In genomic region chr16:2775765-2776499, GRCh38 we compare ENCODE assay signal across 9 cellular contexts. TPM values are rescaled to one million over a fixed set of nuclear protein-coding genes. Genes with fewer than 3 reads are reported as not detected.
DNase-seq lines count a peak whose midpoint lies in the region; TF ChIP-seq lines count a peak whose summit lies in the region.
"Had no signal": no experiment of that assay in that cellular context is flagged by ENCODE, and none has a peak within 500 bp of the region (broad histone marks: within the 10 kb centered on the region; RNA-seq: fewer than 3 reads in every experiment).

No MANE protein-coding gene starts in this region.

- H2AK5ac ChIP-seq in trophoblast cell (ENCODE audit: low read length) = no peak overlapping the region

- H4K12ac ChIP-seq in trophoblast cell (ENCODE audit: low read depth, low read length) = no peak overlapping the region

- H2BK5ac ChIP-seq in trophoblast cell (ENCODE audit: low read depth, low read length, poor library complexity) = no peak overlapping the region

- H3K4me3 ChIP-seq in DOHH2 (ENCODE audit: low read length) (peak overlapping the region; percentile 78), SJSA1 (peak overlapping the region; percentile 100), fibroblast of pulmonary artery (replicated peaks; ENCODE audit: low read depth, low read length) (peak overlapping the region; percentile 95), trophoblast cell (ENCODE audit: low read depth, low read length) (peak overlapping the region; percentile 94)

- peaks cover 32% of the 10 kb centered on the region for H3F3A ChIP-seq in DOHH2 (ENCODE audit: control insufficient read depth, insufficient read depth)

- H3K9me3 ChIP-seq in DOHH2 (ENCODE audit: control insufficient read depth, insufficient read depth, low read length) = no peaks in the 10 kb centered on the region
- 0 out of 2 replicates have a peak, but pooled peaks cover 2% of the 10 kb centered on the region for H3K9me3 ChIP-seq in SJSA1 (replicated peaks)
- peaks cover 2% of the 10 kb centered on the region for H3K9me3 ChIP-seq in trophoblast cell (ENCODE audit: insufficient read depth, low read depth, low read length)

- H3K79me2 ChIP-seq in DOHH2 (ENCODE audit: control insufficient read depth, low read length) = peaks cover 64% of the 10 kb centered on the region
- peaks cover 14% of the 10 kb centered on the region for H3K79me2 ChIP-seq in trophoblast cell (ENCODE audit: control insufficient read depth, insufficient read depth, low read length, poor library complexity)

- H3K9me2 ChIP-seq in DOHH2 (replicated peaks; ENCODE audit: control insufficient read depth, low read length) = no peaks in the 10 kb centered on the region

- WGBS in trophoblast cell (ENCODE audit: extremely low coverage, insufficient coverage, insufficient read length) = no CpG with 5 or more reads among the region's 11 CpGs

- no peak overlapping the region for H2AFZ ChIP-seq in trophoblast cell (ENCODE audit: insufficient read depth, low read length, poor library complexity)

- no peaks in the 10 kb centered on the region for H4K20me1 ChIP-seq in DOHH2 (ENCODE audit: control insufficient read depth, insufficient read depth, low read depth, low read length)

- peak overlapping the region; percentile 77 for H3K9ac ChIP-seq in trophoblast cell (ENCODE audit: low read length)

- H3K27ac ChIP-seq in DOHH2 (ENCODE audit: low read depth, low read length) (no peak overlapping the region; the same call in 1 of the 2 replicates), SJSA1 (no peak overlapping the region), trophoblast cell (ENCODE audit: low read depth, low read length) (no peak overlapping the region)

- H4K91ac ChIP-seq in trophoblast cell (ENCODE audit: low read depth, low read length) = no peak overlapping the region

- no peak for TF ChIP-seq POLR2A in erythroblast (IDR thresholded peaks at IDR 0.05; ENCODE audit: low read length)

- H4K8ac ChIP-seq in trophoblast cell (ENCODE audit: low read depth, low read length) = no peak overlapping the region

- H3K4ac ChIP-seq in trophoblast cell (ENCODE audit: low read depth, low read length) = peak overlapping the region; percentile 84

- no peak overlapping the region for H3K23ac ChIP-seq in trophoblast cell (ENCODE audit: low read length)

- no peak overlapping the region for H2BK12ac ChIP-seq in trophoblast cell (ENCODE audit: low read length)

- peaks cover 22% of the 10 kb centered on the region for H3K4me1 ChIP-seq in DOHH2 (ENCODE audit: control insufficient read depth, low read length)
- H3K4me1 ChIP-seq in SJSA1 (replicated peaks) = peaks cover 25% of the 10 kb centered on the region
- H3K4me1 ChIP-seq in trophoblast cell (ENCODE audit: control insufficient read depth in 1 of 2, insufficient read depth in 2 of 2, low read length in 2 of 2) = peaks cover 0 to 17% of the 10 kb centered on the region in 2 experiments

- H3K27me3 ChIP-seq in DOHH2 (ENCODE audit: control insufficient read depth, low read length) = no peaks in the 10 kb centered on the region
- H3K27me3 ChIP-seq in SJSA1 (replicated peaks) = no peaks in the 10 kb centered on the region
- no peaks in the 10 kb centered on the region for H3K27me3 ChIP-seq in trophoblast cell (ENCODE audit: insufficient read depth, low read length)

- no peak overlapping the region for H2BK120ac ChIP-seq in trophoblast cell (ENCODE audit: insufficient read depth, low read length, poor library complexity)

- H3K79me1 ChIP-seq in trophoblast cell (ENCODE audit: low read length) = peaks cover 12% of the 10 kb centered on the region

- peak overlapping the region; percentile 85 for H3K4me2 ChIP-seq in DOHH2 (ENCODE audit: low read length)
- peak overlapping the region; percentile 73 for H3K4me2 ChIP-seq in trophoblast cell (ENCODE audit: low read length)

- H3K14ac ChIP-seq in trophoblast cell (ENCODE audit: low read length) = no peak overlapping the region

- H3K18ac ChIP-seq in trophoblast cell (ENCODE audit: low read length) = no peak overlapping the region

- DNase-seq in SJSA1 (ENCODE audit: low read depth in 1 of 2, low spot score in 2 of 2) = no peak
- DNase-seq in fibroblast of pulmonary artery (ENCODE audit: low read depth) = no peak
- no peak for DNase-seq in trophoblast cell
- no peak for DNase-seq in erythroblast (lab: John Stamatoyannopoulos, UW)
- DNase-seq in ecto neural progenitor cell (ENCODE audit: low spot score) = no peak
- no peak for DNase-seq in NCI-H82 (lab: John Stamatoyannopoulos, UW)
- no peak for DNase-seq in NCI-H2029 treated with DMSO at 0.1 percent for 48 hours (lab: John Stamatoyannopoulos, UW)

- H3K36me3 ChIP-seq in DOHH2 (ENCODE audit: control insufficient read depth, low read length) (peaks cover 71% of the 10 kb centered on the region), SJSA1 (peaks cover 65% of the 10 kb centered on the region), trophoblast cell (ENCODE audit: control insufficient read depth in 1 of 2, insufficient read depth in 2 of 2, low read length in 2 of 2) (peaks cover 36 to 40% of the 10 kb centered on the region in 2 experiments)

- no peak for TF ChIP-seq CTCF in DOHH2 (IDR thresholded peaks at IDR 0.05; ENCODE audit: low read depth, low read length, poor library complexity, severe bottlenecking)
- no peak for TF ChIP-seq CTCF in fibroblast of pulmonary artery (IDR thresholded peaks at IDR 0.05; ENCODE audit: low read length, missing control alignments)

RNA-seq across cellular contexts. Expression of gene ELOB, which starts 1.1 kb away (rescaled TPM):
- 311 and 727 TPM in 2 replicates for total RNA-seq in SJSA1 (2014; rRNA removed; shearing (Covaris generic))
- 100 TPM in 2 replicates for polyA plus RNA-seq in trophoblast cell (2013)

RNA-seq across cellular contexts. Expression of gene PRSS33, which starts 11.4 kb away (rescaled TPM):
- not detected in 2 replicates for total RNA-seq in SJSA1 (2014; rRNA removed; shearing (Covaris generic))
- not detected in 2 replicates for polyA plus RNA-seq in trophoblast cell (2013)
- total RNA-seq: pulmonary artery endothelial cell had no signal

RNA-seq across cellular contexts. Expression of gene PRSS41, which starts 22.3 kb away (rescaled TPM):
- not detected in 2 replicates for total RNA-seq in SJSA1 (2014; rRNA removed; shearing (Covaris generic))
- polyA plus RNA-seq in trophoblast cell (2013) = not detected in 2 replicates
- total RNA-seq: pulmonary artery endothelial cell had no signal

RNA-seq across cellular contexts. Expression of gene SRRM2, which starts 23.5 kb away (rescaled TPM):
- 45.0 and 49.1 TPM in 2 replicates for total RNA-seq in SJSA1 (2014; rRNA removed; shearing (Covaris generic))
- 472 and 481 TPM in 2 replicates for polyA plus RNA-seq in trophoblast cell (2013)

RNA-seq across cellular contexts. Expression of gene PRSS21, which starts 41.1 kb away (rescaled TPM):
- total RNA-seq in SJSA1 (2014; rRNA removed; shearing (Covaris generic)) = not detected in 2 replicates
- polyA plus RNA-seq in trophoblast cell (2013) = not detected in 2 replicates
